ENCODE assay signal across 11 cellular contexts in the genomic region with DNA sequence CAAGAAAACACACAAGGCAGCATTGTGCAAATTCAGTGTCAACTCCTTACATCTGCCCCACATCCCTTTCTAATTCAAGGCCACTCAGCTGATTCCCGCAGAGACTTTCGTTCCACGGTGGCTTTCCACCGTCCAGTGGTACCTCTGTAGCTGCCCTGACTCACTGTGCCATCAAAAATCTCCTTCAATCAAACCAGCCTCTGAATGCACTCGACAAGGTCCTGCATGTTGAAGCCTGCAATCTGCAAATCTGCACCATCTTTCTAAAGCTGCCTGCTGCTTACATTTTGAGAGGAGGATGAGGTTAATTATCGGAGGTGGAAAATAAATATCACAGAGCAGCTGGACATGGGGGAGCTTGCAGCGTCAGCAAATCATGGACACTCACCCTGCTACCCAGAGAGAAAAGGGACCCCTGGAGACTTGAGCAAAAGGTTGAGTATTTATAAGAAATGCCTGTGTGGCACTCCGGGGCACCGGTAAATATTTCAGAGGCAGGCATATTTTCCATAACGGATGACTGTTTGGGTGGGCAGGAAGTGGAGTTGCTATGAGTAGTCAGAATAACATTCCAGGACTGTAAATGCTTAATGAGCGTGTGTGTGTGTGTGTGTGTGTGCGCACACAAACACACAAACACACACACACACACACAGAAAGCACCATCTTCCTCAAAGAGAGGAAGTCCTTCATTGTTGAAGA.
DNase-seq lines count a peak whose midpoint lies in the region; TF ChIP-seq lines count a peak whose summit lies in the region.
"Had no signal": no experiment of that assay in that cellular context is flagged by ENCODE, and none has a peak within 500 bp of the region (broad histone marks: within the 10 kb centered on the region; RNA-seq: fewer than 3 reads in every experiment).

No MANE protein-coding gene starts in this region.

- H3K27ac Mint-ChIP-seq in progenitor cell of endocrine pancreas, result peak overlapping the region; percentile 33

- H3K27me3 Mint-ChIP-seq in progenitor cell of endocrine pancreas, result no peaks in the 10 kb centered on the region

- peak; percentile 78 for DNase-seq in EL
- DNase-seq in RWPE1 (ENCODE audit: low spot score), result peak; percentile 45
- peak; percentile 77 for DNase-seq in fibroblast of gingiva (ENCODE audit: low read depth)
- no peak for DNase-seq in progenitor cell of endocrine pancreas (ENCODE audit: low spot score, unreplicated experiment)
- no peak for DNase-seq in activated CD4-positive, alpha-beta T cell treated with anti-CD3 and anti-CD28 coated beads for 48 hours
- no peak for DNase-seq in NAMALWA (ENCODE audit: low spot score)
- DNase-seq in SKM-1 treated with dmso at 0.1 percent for 144 hours (lab: John Stamatoyannopoulos, UW; ENCODE audit: unreplicated experiment), result no peak
- DNase-seq in activated naive CD4-positive, alpha-beta T cell (lab: John Stamatoyannopoulos, UW), result no peak
- DNase-seq: left ventricle myocardium superior; stimulated activated CD4-positive, alpha-beta T cell treated with anti-CD3 and anti-CD28 coated beads, Interleukin-2, amount 100 ng/mL, for 24 hours; tibial artery had no signal

- CTCF ChIA-PET in RWPE1 (lab: Yijun Ruan, JAX), result interaction anchor here (0.6 kb wide), 1 partner anchor 154 kb away, joined by 3 read pairs; no protein-coding TSS in a partner anchor

- H3K27ac ChIP-seq in RWPE1, result peak overlapping the region; percentile 92
- H3K27ac ChIP-seq: tibial artery had no signal

- no peaks in the 10 kb centered on the region for H3K36me3 Mint-ChIP-seq in progenitor cell of endocrine pancreas (ENCODE audit: insufficient read depth)

- peaks cover 12% of the 10 kb centered on the region for H3K9me3 Mint-ChIP-seq in progenitor cell of endocrine pancreas (ENCODE audit: low read depth)

- POLR2A ChIA-PET in RWPE1 (lab: Yijun Ruan, JAX; ENCODE audit: low non-redundant PET), result no interaction called here

- H3K4me1 Mint-ChIP-seq in progenitor cell of endocrine pancreas (ENCODE audit: low read depth), result no peaks in the 10 kb centered on the region

- TF ChIP-seq CTCF in RWPE1 (conservative IDR thresholded peaks at IDR 0.05; ENCODE audit: low read depth), result no peak
- TF ChIP-seq CTCF in progenitor cell of endocrine pancreas (IDR thresholded peaks at IDR 0.05; ENCODE audit: unreplicated experiment), result no peak

- H3K4me3 Mint-ChIP-seq in progenitor cell of endocrine pancreas (ENCODE audit: low read depth), result no peak overlapping the region

Comparison
In these comparisons a context has a peak if more than half of its experiments do, and no peak if none do; other contexts are left out.
1. DNase-seq: peak in EL (single experiment), RWPE1 (single experiment) and fibroblast of gingiva (single experiment); none in progenitor cell of endocrine pancreas (single experiment), activated CD4-positive, alpha-beta T cell treated with anti-CD3 and anti-CD28 coated beads for 48 hours (single experiment), NAMALWA (single experiment), SKM-1 treated with dmso at 0.1 percent for 144 hours (single experiment) and activated naive CD4-positive, alpha-beta T cell (0 of 4).